In genomic region chr12:44162961-44163360, GRCh38 we compare ENCODE assay signal across 24 cellular contexts.
"Had no signal": no experiment of that assay in that cellular context is flagged by ENCODE, and none has a peak within 500 bp of the region (broad histone marks: within the 10 kb centered on the region; RNA-seq: fewer than 3 reads in every experiment).

No MANE protein-coding gene starts in this region.

- H3K4me3 Mint-ChIP-seq: dendritic cell treated with granulocyte-macrophage colony-stimulating factor and Interleukin-4, amounts not matched to agents 40 ng/mL and 50 ng/mL, for 4 days; effector memory CD8-positive, alpha-beta T cell had no signal

- H3K9me3 ChIP-seq: colonic mucosa, esophagus muscularis mucosa, esophagus squamous epithelium, gastrocnemius medialis, gastroesophageal sphincter, heart left ventricle, heart right ventricle had no signal

- H3K36me3 ChIP-seq: colonic mucosa, esophagus muscularis mucosa, esophagus squamous epithelium, gastrocnemius medialis, gastroesophageal sphincter, heart left ventricle, heart right ventricle had no signal

- DNase-seq: colonic mucosa; cortex of kidney; dermis blood vessel endothelial cell; dorsolateral prefrontal cortex; effector CD4-positive, alpha-beta T cell; effector CD8-positive, alpha-beta T cell; effector memory CD4-positive, alpha-beta T cell; effector memory CD8-positive, alpha-beta T cell; erythroblast; esophagus squamous epithelium; foreskin fibroblast; foreskin keratinocyte; foreskin melanocyte; gastrocnemius medialis; glutamatergic neuron; head of caudate nucleus; heart left ventricle; heart right ventricle had no signal

- ATAC-seq: effector memory CD8-positive, alpha-beta T cell; esophagus mucosa; foreskin keratinocyte; gastrocnemius medialis; gastroesophageal sphincter; heart left ventricle; heart right ventricle had no signal

- H3K27ac Mint-ChIP-seq: dendritic cell treated with granulocyte-macrophage colony-stimulating factor and Interleukin-4, amounts not matched to agents 40 ng/mL and 50 ng/mL, for 4 days; effector memory CD8-positive, alpha-beta T cell had no signal

- H3K27me3 ChIP-seq: colonic mucosa, dorsolateral prefrontal cortex, esophagus muscularis mucosa, esophagus squamous epithelium, foreskin keratinocyte, gastrocnemius medialis, gastroesophageal sphincter, heart left ventricle, heart right ventricle had no signal

- H3K9me3 Mint-ChIP-seq: effector memory CD8-positive, alpha-beta T cell had no signal

- H3K27ac ChIP-seq: colonic mucosa, coronary artery, dorsolateral prefrontal cortex, epithelial cell of prostate, esophagus muscularis mucosa, esophagus squamous epithelium, foreskin keratinocyte, gastrocnemius medialis, gastroesophageal sphincter, heart left ventricle, heart right ventricle had no signal

- H3K4me3 ChIP-seq: colonic mucosa, coronary artery, dorsolateral prefrontal cortex, esophagus muscularis mucosa, esophagus squamous epithelium, gastrocnemius medialis, gastroesophageal sphincter, heart left ventricle, heart right ventricle had no signal

- H3K4me1 ChIP-seq: colonic mucosa, esophagus muscularis mucosa, esophagus squamous epithelium, foreskin keratinocyte, gastroesophageal sphincter had no signal

- H3K27me3 Mint-ChIP-seq: dendritic cell treated with granulocyte-macrophage colony-stimulating factor and Interleukin-4, amounts not matched to agents 40 ng/mL and 50 ng/mL, for 4 days; effector memory CD8-positive, alpha-beta T cell had no signal
